7 cellular contexts compared by ENCODE assay signal in genomic region chr2:164669291-164669690, GRCh38. TPM values are rescaled to one million over a fixed set of nuclear protein-coding genes. Genes with fewer than 3 reads are reported as not detected.
"Had no signal": no experiment of that assay in that cellular context is flagged by ENCODE, and none has a peak within 500 bp of the region (broad histone marks: within the 10 kb centered on the region; RNA-seq: fewer than 3 reads in every experiment).

No MANE protein-coding gene starts in this region.

- ATAC-seq: HepG2, K562 had no signal

- FAIRE-seq: HepG2, HTR-8/SVneo, K562 had no signal

- H3K4me3 ChIP-seq: K562 had no signal

- H3K27ac ChIP-seq: HL-60 had no signal

- H3K27me3 Mint-ChIP-seq: IgD-negative memory B cell had no signal

- DNase-seq: IMR-90, KBM-7 had no signal

- H3K27ac Mint-ChIP-seq: IgD-negative memory B cell had no signal

RNA-seq across cellular contexts. Expression of gene GRB14, which starts 48.0 kb away (rescaled TPM):
- total RNA-seq: IMR-90, K562 had no signal
